Comparison of ENCODE assay signal across 12 cellular contexts in the genomic region with DNA sequence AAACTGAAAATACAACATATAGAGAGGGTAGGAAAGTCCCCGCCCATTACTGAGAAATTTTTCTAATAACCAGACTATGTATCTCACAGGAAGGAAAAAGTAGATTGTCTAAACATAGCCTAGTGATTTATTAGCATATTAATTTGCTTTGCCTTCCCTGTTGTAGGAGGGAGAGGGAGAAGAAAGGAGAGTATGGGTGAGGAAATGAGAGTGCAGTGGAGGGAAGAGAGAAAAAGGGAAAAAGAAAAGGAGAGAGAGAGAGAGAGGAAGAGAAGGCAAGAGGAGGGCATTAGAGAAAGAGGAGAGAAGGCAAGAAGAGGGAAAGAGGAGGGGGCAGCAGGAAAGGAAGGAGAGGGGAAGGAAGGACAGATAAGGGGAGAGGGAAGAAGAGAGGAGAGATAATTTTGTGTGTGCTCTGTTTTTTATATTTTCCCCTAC. TPM values are rescaled to one million over a fixed set of nuclear protein-coding genes. Genes with fewer than 3 reads are reported as not detected.
DNase-seq lines count a peak whose midpoint lies in the region; ATAC-seq and TF ChIP-seq lines count a peak whose summit lies in the region.
"Had no signal": no experiment of that assay in that cellular context is flagged by ENCODE, and none has a peak within 500 bp of the region (broad histone marks: within the 10 kb centered on the region; RNA-seq: fewer than 3 reads in every experiment).

No MANE protein-coding gene starts in this region.

- peak; percentile 28 for ATAC-seq in GM18511 (IDR thresholded peaks at IDR 0.05; ENCODE audit: unreplicated experiment)
- ATAC-seq in HG03175 (IDR thresholded peaks at IDR 0.05; ENCODE audit: unreplicated experiment): no peak
- no peak for ATAC-seq in HG03139 (IDR thresholded peaks at IDR 0.05; ENCODE audit: unreplicated experiment)
- ATAC-seq: T-cell had no signal

- H3K4me3 ChIP-seq in Loucy (ENCODE audit: low read length, poor library complexity, severe bottlenecking): no peak overlapping the region
- no peak overlapping the region for H3K4me3 ChIP-seq in fibroblast of villous mesenchyme (ENCODE audit: low read depth, low read length)
- no peak overlapping the region for H3K4me3 ChIP-seq in thymus (ENCODE audit: low read length)
- H3K4me3 ChIP-seq: esophagus muscularis mucosa had no signal

- H3K9ac ChIP-seq in Loucy (ENCODE audit: low read depth, low read length, poor library complexity, severe bottlenecking): no peak overlapping the region

- H3K9me3 ChIP-seq in Loucy (ENCODE audit: insufficient read depth, low read depth, low read length) (no peaks in the 10 kb centered on the region), thymus (ENCODE audit: control insufficient read depth) (no peaks in the 10 kb centered on the region)
- H3K9me3 ChIP-seq: esophagus muscularis mucosa had no signal

- peak; percentile 38 for DNase-seq in fibroblast of villous mesenchyme (ENCODE audit: low read depth)
- DNase-seq in central memory CD4-positive, alpha-beta T cell: no peak
- DNase-seq: anterior cingulate cortex; immature natural killer cell; stimulated activated CD4-positive, alpha-beta T cell treated with anti-CD3 and anti-CD28 coated beads, Interleukin-2, amount 100 ng/mL, for 24 hours had no signal

- H2AFZ ChIP-seq in Loucy (ENCODE audit: low read length): 0 out of 2 replicates have a peak overlapping the region, but pooled peaks have one; percentile 7

- no peaks in the 10 kb centered on the region for H3K9me2 ChIP-seq in Loucy (replicated peaks; ENCODE audit: low read depth, low read length)

- H3K27ac ChIP-seq in thymus (ENCODE audit: low read depth): peak overlapping the region; percentile 3

- H3K36me3 ChIP-seq in Loucy (ENCODE audit: insufficient read depth, low read length): no peaks in the 10 kb centered on the region
- no peaks in the 10 kb centered on the region for H3K36me3 ChIP-seq in thymus (ENCODE audit: control insufficient read depth, insufficient read depth)
- H3K36me3 ChIP-seq: esophagus muscularis mucosa had no signal

- no peaks in the 10 kb centered on the region for H3K27me3 ChIP-seq in Loucy (ENCODE audit: insufficient read depth, low read length, poor library complexity, severe bottlenecking)
- H3K27me3 ChIP-seq in thymus (ENCODE audit: control insufficient read depth, insufficient read depth): no peaks in the 10 kb centered on the region
- H3K27me3 ChIP-seq: esophagus muscularis mucosa had no signal

- no peak overlapping the region for H3K4me2 ChIP-seq in Loucy (ENCODE audit: low read depth, low read length, poor library complexity, severe bottlenecking)

- WGBS in thymus: 89% methylated on average over 1 of the region's 1 CpG

- TF ChIP-seq CTCF in Loucy (conservative IDR thresholded peaks at IDR 0.05; ENCODE audit: low read length) (no peak), fibroblast of villous mesenchyme (IDR thresholded peaks at IDR 0.05; ENCODE audit: insufficient read depth, low read depth, low read length) (no peak)

- H3F3A ChIP-seq in Loucy (ENCODE audit: low read depth): no peaks in the 10 kb centered on the region

- H3K79me2 ChIP-seq in Loucy (ENCODE audit: insufficient read depth, low read length): no peaks in the 10 kb centered on the region

- no peaks in the 10 kb centered on the region for H4K20me1 ChIP-seq in Loucy (ENCODE audit: insufficient read depth, low read length, poor library complexity, severe bottlenecking)

- H3K4me1 ChIP-seq in Loucy (ENCODE audit: insufficient read depth, low read length, poor library complexity, severe bottlenecking) (no peaks in the 10 kb centered on the region), thymus (ENCODE audit: control insufficient read depth, insufficient read depth, low read length) (no peaks in the 10 kb centered on the region)
- H3K4me1 ChIP-seq: esophagus muscularis mucosa had no signal

RNA-seq across cellular contexts. Expression of a gene that starts 3.6 kb away (rescaled TPM):
- total RNA-seq in fibroblast of villous mesenchyme: 0.43 and 0.64 TPM in 2 replicates
- 11.3 TPM for polyA plus RNA-seq in thymus
